In genomic region chr4:96736352-96736889, GRCh38 we compare ENCODE assay signal across 14 cellular contexts.
DNase-seq lines count a peak whose midpoint lies in the region; ATAC-seq and TF ChIP-seq lines count a peak whose summit lies in the region.
"Had no signal": no experiment of that assay in that cellular context is flagged by ENCODE, and none has a peak within 500 bp of the region (broad histone marks: within the 10 kb centered on the region; RNA-seq: fewer than 3 reads in every experiment).

No MANE protein-coding gene starts in this region.

- ATAC-seq in activated naive CD4-positive, alpha-beta T cell treated with anti-CD3 and anti-CD28 coated beads, Interleukin-2, amount 50 U/mL, for 72 hours, result no peak
- ATAC-seq in GM21515 (IDR thresholded peaks at IDR 0.05; ENCODE audit: unreplicated experiment), result no peak

- H3K4me3 ChIP-seq in AG10803 (ENCODE audit: low read length), result no peak overlapping the region
- H3K4me3 ChIP-seq in HUES6 (ENCODE audit: low read depth, low read length), result no peak overlapping the region

- H3K4me1 ChIP-seq in HUES6 (ENCODE audit: control insufficient read depth, insufficient read depth, low read length), result peaks cover 7% of the 10 kb centered on the region
- H3K4me1 ChIP-seq: BE2C had no signal

- H3K9ac ChIP-seq in HUES6 (ENCODE audit: low read length), result peak overlapping the region; percentile 24

- no peaks in the 10 kb centered on the region for H3K27me3 ChIP-seq in HUES6 (ENCODE audit: control insufficient read depth, insufficient read depth, low read length)
- H3K27me3 ChIP-seq: BE2C had no signal

- H3K9me3 Mint-ChIP-seq in activated naive CD4-positive, alpha-beta T cell treated with anti-CD3 and anti-CD28 coated beads, Interleukin-2, amount 50 U/mL, for 72 hours, result peaks cover 12 to 19% of the 10 kb centered on the region in 2 donors
- no peaks in the 10 kb centered on the region for H3K9me3 Mint-ChIP-seq in activated CD4-positive, alpha-beta T cell treated with anti-CD3 and anti-CD28 coated beads, Interleukin-2, amount 10 ng/mL, durations not matched to agents 24 days and 14 days

- peak; percentile 0 for DNase-seq in AG10803 (ENCODE audit: low read depth)
- DNase-seq in astrocyte of the hippocampus (ENCODE audit: low read depth, low spot score), result peak; percentile 90
- peak; percentile 62 for DNase-seq in iPS-NIHi11 (ENCODE audit: low spot score)
- DNase-seq in HT-29 (ENCODE audit: low spot score), result no peak
- DNase-seq in activated naive CD4-positive, alpha-beta T cell treated with anti-CD3 and anti-CD28 coated beads, Interleukin-2, amount 50 U/mL, for 72 hours (ENCODE audit: low spot score in 2 of 2), result no peak
- no peak for DNase-seq in activated CD4-positive, alpha-beta T cell treated with anti-CD3 and anti-CD28 coated beads, Interleukin-2, amount 10 ng/mL, durations not matched to agents 24 days and 14 days
- DNase-seq: BE2C; naive B cell; NCI-H1436 treated with DMSO at 0.1 percent for 48 hours; stimulated activated CD4-positive, alpha-beta T cell treated with anti-CD3 and anti-CD28 coated beads, Interleukin-12 subunit alpha, Interleukin-12 subunit beta, amount 100 ng/mL, for 4 hours had no signal

- H3K4me3 Mint-ChIP-seq in activated CD4-positive, alpha-beta T cell treated with anti-CD3 and anti-CD28 coated beads, Interleukin-2, amount 10 ng/mL, durations not matched to agents 24 days and 14 days, result no peak overlapping the region
- H3K4me3 Mint-ChIP-seq: dendritic cell treated with granulocyte-macrophage colony-stimulating factor and Interleukin-4, amounts not matched to agents 40 ng/mL and 50 ng/mL, for 4 days; naive B cell had no signal

- H3K4me1 Mint-ChIP-seq in activated CD4-positive, alpha-beta T cell treated with anti-CD3 and anti-CD28 coated beads, Interleukin-2, amount 10 ng/mL, durations not matched to agents 24 days and 14 days, result no peaks in the 10 kb centered on the region
- H3K4me1 Mint-ChIP-seq: naive B cell had no signal

- intact Hi-C loops in activated CD4-positive, alpha-beta T cell treated with anti-CD3 and anti-CD28 coated beads, Interleukin-2, amount 10 ng/mL, durations not matched to agents 24 days and 14 days (cut with micrococcal nuclease), result no loop called here

- peak overlapping the region; percentile 97 for H3K27ac ChIP-seq in HUES6 (ENCODE audit: low read depth, low read length)

- H3K9me3 ChIP-seq in HUES6 (ENCODE audit: control insufficient read depth, insufficient read depth, low read depth, low read length), result peaks cover 35% of the 10 kb centered on the region
- H3K9me3 ChIP-seq: BE2C had no signal

- H3K36me3 Mint-ChIP-seq in activated naive CD4-positive, alpha-beta T cell treated with anti-CD3 and anti-CD28 coated beads, Interleukin-2, amount 50 U/mL, for 72 hours, result no peaks in the 10 kb centered on the region
- no peaks in the 10 kb centered on the region for H3K36me3 Mint-ChIP-seq in activated CD4-positive, alpha-beta T cell treated with anti-CD3 and anti-CD28 coated beads, Interleukin-2, amount 10 ng/mL, durations not matched to agents 24 days and 14 days (ENCODE audit: low read depth)
- H3K36me3 Mint-ChIP-seq: naive B cell had no signal

- peaks cover 18% of the 10 kb centered on the region for H3K36me3 ChIP-seq in HUES6 (ENCODE audit: control insufficient read depth, insufficient read depth, low read length)
- H3K36me3 ChIP-seq: BE2C had no signal

- no peak for TF ChIP-seq CTCF in AG10803 (conservative IDR thresholded peaks at IDR 0.05; ENCODE audit: low read length)

- no peaks in the 10 kb centered on the region for H3K27me3 Mint-ChIP-seq in activated CD4-positive, alpha-beta T cell treated with anti-CD3 and anti-CD28 coated beads, Interleukin-2, amount 10 ng/mL, durations not matched to agents 24 days and 14 days
- H3K27me3 Mint-ChIP-seq: dendritic cell treated with granulocyte-macrophage colony-stimulating factor and Interleukin-4, amounts not matched to agents 40 ng/mL and 50 ng/mL, for 4 days; naive B cell had no signal

- no peak overlapping the region for H3K27ac Mint-ChIP-seq in activated naive CD4-positive, alpha-beta T cell treated with anti-CD3 and anti-CD28 coated beads, Interleukin-2, amount 50 U/mL, for 72 hours
- H3K27ac Mint-ChIP-seq in activated CD4-positive, alpha-beta T cell treated with anti-CD3 and anti-CD28 coated beads, Interleukin-2, amount 10 ng/mL, durations not matched to agents 24 days and 14 days, result no peak overlapping the region
- H3K27ac Mint-ChIP-seq: activated T-helper 2 cell treated with anti-CD3 and anti-CD28 coated beads, Interferon-gamma antibody, Interleukin-2, Interleukin-4, amounts not matched to agents 10 μg/mL and 5 μg/mL and 100 μg/mL, durations not matched to agents 14 hours and 24 hours and 36 hours; dendritic cell treated with granulocyte-macrophage colony-stimulating factor and Interleukin-4, amounts not matched to agents 40 ng/mL and 50 ng/mL, for 4 days; naive B cell had no signal

Comparison
In these comparisons a context has a peak if more than half of its experiments do, and no peak if none do; other contexts are left out.
1. DNase-seq: peak in AG10803 (single experiment), astrocyte of the hippocampus (single experiment) and iPS-NIHi11 (single experiment); none in HT-29 (single experiment), activated naive CD4-positive, alpha-beta T cell treated with anti-CD3 and anti-CD28 coated beads, Interleukin-2, amount 50 U/mL, for 72 hours (0 of 2) and activated CD4-positive, alpha-beta T cell treated with anti-CD3 and anti-CD28 coated beads, Interleukin-2, amount 10 ng/mL, durations not matched to agents 24 days and 14 days (single experiment).